10 cellular contexts compared by ENCODE assay signal in the genomic region with DNA sequence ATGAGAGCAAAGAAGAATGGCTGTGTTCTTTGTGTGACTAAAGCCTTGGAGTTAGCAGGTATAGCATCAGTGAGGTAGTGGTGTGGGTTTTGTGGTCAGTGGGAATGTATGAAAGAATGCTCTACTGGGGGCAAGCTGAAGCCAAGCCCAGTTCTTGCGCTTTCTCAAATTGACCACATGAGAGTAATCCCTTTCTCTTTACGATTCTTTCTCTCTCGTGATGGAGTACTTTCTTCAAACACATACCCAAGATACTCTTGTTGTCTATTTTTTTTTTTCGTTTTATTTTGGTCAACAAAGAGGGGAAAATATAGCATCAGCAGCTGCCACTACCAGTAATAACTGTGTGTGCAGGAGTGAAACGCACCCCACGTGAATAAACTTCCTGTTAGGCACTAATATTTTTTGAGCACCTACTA. TPM values are rescaled to one million over a fixed set of nuclear protein-coding genes. Genes with fewer than 3 reads are reported as not detected.
DNase-seq lines count a peak whose midpoint lies in the region; ATAC-seq and TF ChIP-seq lines count a peak whose summit lies in the region.
"Had no signal": no experiment of that assay in that cellular context is flagged by ENCODE, and none has a peak within 500 bp of the region (broad histone marks: within the 10 kb centered on the region; RNA-seq: fewer than 3 reads in every experiment).

No MANE protein-coding gene starts in this region.

- TF ChIP-seq CTCF in epithelial cell of proximal tubule (conservative IDR thresholded peaks at IDR 0.05; ENCODE audit: low read depth, low read length) (no peak), adrenal gland (IDR thresholded peaks at IDR 0.05) (no peak)

- POLR2A ChIA-PET in activated CD4-positive, alpha-beta T cell treated with anti-CD3 and anti-CD28 coated beads, Interleukin-2, amount 10 ng/mL, durations not matched to agents 7 days and 5 days (lab: Charles Lee): no interaction called here

- CTCF ChIA-PET in activated CD4-positive, alpha-beta T cell treated with anti-CD3 and anti-CD28 coated beads, Interleukin-2, amount 10 ng/mL, durations not matched to agents 7 days and 5 days (lab: Charles Lee): interaction anchor here (0.7 kb wide), 1 partner anchor 11 kb away, joined by 4 read pairs; no protein-coding TSS in a partner anchor

- intact Hi-C loops in adrenal gland (cut with DNase I): no loop called here

- H3K4me3 ChIP-seq in epithelial cell of proximal tubule (ENCODE audit: low read depth, low read length) (no peak overlapping the region), adrenal gland (no peak overlapping the region)

- no peak for TF ChIP-seq POLR2A in adrenal gland (IDR thresholded peaks at IDR 0.05)

- no peak overlapping the region for H3K4me3 Mint-ChIP-seq in activated CD4-positive, alpha-beta T cell treated with anti-CD3 and anti-CD28 coated beads, Interleukin-2, amount 10 ng/mL, durations not matched to agents 7 days and 5 days

- DNase-seq in epithelial cell of proximal tubule (ENCODE audit: low read depth) (peak; percentile 68), adrenal gland (no peak), cerebellar nuclear complex (lab: John Stamatoyannopoulos, UW) (no peak)
- no peak for DNase-seq in activated CD4-positive, alpha-beta T cell treated with anti-CD3 and anti-CD28 coated beads, Interleukin-2, amount 10 ng/mL, durations not matched to agents 7 days and 5 days
- DNase-seq: DMS 273 treated with DMSO at 0.1 percent for 48 hours had no signal

- no peak overlapping the region for H3K27ac Mint-ChIP-seq in activated CD4-positive, alpha-beta T cell treated with anti-CD3 and anti-CD28 coated beads, Interleukin-2, amount 10 ng/mL, durations not matched to agents 7 days and 5 days

- H3K36me3 ChIP-seq in adrenal gland (replicated peaks in 1 of 2): no peaks in the 10 kb centered on the region

- no peaks in the 10 kb centered on the region for H3K4me1 ChIP-seq in adrenal gland (replicated peaks in 1 of 2)

- H3K27me3 Mint-ChIP-seq in activated CD4-positive, alpha-beta T cell treated with anti-CD3 and anti-CD28 coated beads, Interleukin-2, amount 10 ng/mL, durations not matched to agents 7 days and 5 days: peaks cover 13% of the 10 kb centered on the region

- ATAC-seq in GM18499 (IDR thresholded peaks at IDR 0.05; ENCODE audit: insufficient read depth, unreplicated experiment): peak; percentile 42
- ATAC-seq in GM21528 (IDR thresholded peaks at IDR 0.05; ENCODE audit: low FRiP score, unreplicated experiment): peak; percentile 58
- ATAC-seq in HG03442 (IDR thresholded peaks at IDR 0.05; ENCODE audit: unreplicated experiment): peak; percentile 62
- no peak for ATAC-seq in GM21717 (IDR thresholded peaks at IDR 0.05; ENCODE audit: unreplicated experiment)
- ATAC-seq: esophagus mucosa had no signal

- H3K9me3 ChIP-seq in adrenal gland (replicated peaks in 1 of 3): no peaks in the 10 kb centered on the region

- H3K27ac ChIP-seq in adrenal gland: no peak overlapping the region

- no peaks in the 10 kb centered on the region for H3K9me3 Mint-ChIP-seq in activated CD4-positive, alpha-beta T cell treated with anti-CD3 and anti-CD28 coated beads, Interleukin-2, amount 10 ng/mL, durations not matched to agents 7 days and 5 days

- WGBS in adrenal gland, 4 donors: 71 to 85% (median 79%) methylated on average over 6 of the region's 6 CpGs

- no peaks in the 10 kb centered on the region for H3K27me3 ChIP-seq in adrenal gland

- H3K4me1 Mint-ChIP-seq in activated CD4-positive, alpha-beta T cell treated with anti-CD3 and anti-CD28 coated beads, Interleukin-2, amount 10 ng/mL, durations not matched to agents 7 days and 5 days: peaks cover 4% of the 10 kb centered on the region

- H3K36me3 Mint-ChIP-seq in activated CD4-positive, alpha-beta T cell treated with anti-CD3 and anti-CD28 coated beads, Interleukin-2, amount 10 ng/mL, durations not matched to agents 7 days and 5 days (ENCODE audit: low read depth): no peaks in the 10 kb centered on the region

RNA-seq across cellular contexts. Expression of gene PANK1, which starts 8.4 kb away (rescaled TPM):
- total RNA-seq in epithelial cell of proximal tubule (5.8 and 7.8 TPM in 2 replicates), adrenal gland (10 to 100 TPM in 2 of 8 donors, 1 to 10 TPM in 6; 4.6 to 13.2 (median 8.5) TPM)
- total RNA-seq in activated CD4-positive, alpha-beta T cell treated with anti-CD3 and anti-CD28 coated beads, Interleukin-2, amount 10 ng/mL, durations not matched to agents 7 days and 5 days: 1 to 10 TPM; 6.4 to 7.1 TPM
- 10 to 100 TPM in 1 of 3 donors, 1 to 10 TPM in 2; 1.1 to 12.8 (median 2.1) TPM for polyA plus RNA-seq in adrenal gland

RNA-seq across cellular contexts. Expression of gene KIF20B, which starts 48.0 kb away (rescaled TPM):
- total RNA-seq in epithelial cell of proximal tubule: 23.6 and 26.1 TPM in 2 replicates
- 10 to 100 TPM; 66.4 to 85.7 TPM for total RNA-seq in activated CD4-positive, alpha-beta T cell treated with anti-CD3 and anti-CD28 coated beads, Interleukin-2, amount 10 ng/mL, durations not matched to agents 7 days and 5 days
- 1 to 10 TPM in 7 of 8 donors, under 1 TPM in 1; 0.96 to 4.0 (median 2.8) TPM for total RNA-seq in adrenal gland
- 1 to 10 TPM in 1 of 3 donors, under 1 TPM in 2; 0.54 to 2.6 (median 0.72) TPM for polyA plus RNA-seq in adrenal gland
